In genomic region chr11:64284962-64285884, GRCh38 we compare ENCODE assay signal across 8 cellular contexts. TPM values are rescaled to one million over a fixed set of nuclear protein-coding genes. Genes with fewer than 3 reads are reported as not detected.
DNase-seq lines count a peak whose midpoint lies in the region; ATAC-seq and TF ChIP-seq lines count a peak whose summit lies in the region.

A gene with protein sequence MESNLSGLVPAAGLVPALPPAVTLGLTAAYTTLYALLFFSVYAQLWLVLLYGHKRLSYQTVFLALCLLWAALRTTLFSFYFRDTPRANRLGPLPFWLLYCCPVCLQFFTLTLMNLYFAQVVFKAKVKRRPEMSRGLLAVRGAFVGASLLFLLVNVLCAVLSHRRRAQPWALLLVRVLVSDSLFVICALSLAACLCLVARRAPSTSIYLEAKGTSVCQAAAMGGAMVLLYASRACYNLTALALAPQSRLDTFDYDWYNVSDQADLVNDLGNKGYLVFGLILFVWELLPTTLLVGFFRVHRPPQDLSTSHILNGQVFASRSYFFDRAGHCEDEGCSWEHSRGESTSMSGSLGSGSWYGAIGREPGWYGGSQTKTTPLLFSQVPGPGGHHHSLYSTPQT (plus strand): TSS chr11:64285848. CDS start chr11:64286525, 677 bp downstream.

- TF ChIP-seq RAD21 in liver (IDR thresholded peaks at IDR 0.05) = no peak

- peak within 1 kb of the TSS; percentile 81 to 83 for H3K9ac ChIP-seq in liver (ENCODE audit: low read depth in 1 of 2, low read length in 2 of 2)

- DNase-seq in AG10803 (ENCODE audit: low read depth) = peak; percentile 58
- DNase-seq in NCI-H510A treated with DMSO at 0.1 percent for 48 hours (lab: John Stamatoyannopoulos, UW) = peak; percentile 72
- DNase-seq in activated CD4-positive, alpha-beta T cell treated with anti-CD3 and anti-CD28 coated beads, Interleukin-2, amount 50 U/mL, for 4 hours = peak; percentile 87 to 90
- peak; percentile 76 for DNase-seq in dermis blood vessel endothelial cell
- DNase-seq in stimulated activated CD4-positive, alpha-beta T cell treated with anti-CD3 and anti-CD28 coated beads, Interleukin-4, amount 100 ng/mL, for 24 hours = peak; percentile 88

- peaks cover 2 to 32% (median 23%) of the 10 kb centered on the region in 4 donors for H3K4me1 ChIP-seq in liver (ENCODE audit: control insufficient read depth in 4 of 4, insufficient read depth in 4 of 4, low read length in 3 of 4)

- under 1% methylated on average over 102 of the region's 102 CpGs for WGBS in liver

- no peaks in the 10 kb centered on the region for H3K9me3 ChIP-seq in liver (ENCODE audit: control insufficient read depth in 4 of 4, low read length in 3 of 4)

- ATAC-seq in GM19035 (IDR thresholded peaks at IDR 0.05; ENCODE audit: unreplicated experiment) (peak; percentile 59), HG03280 (IDR thresholded peaks at IDR 0.05; ENCODE audit: unreplicated experiment) (peak; percentile 64)

- H3K27ac ChIP-seq in liver (ENCODE audit: low read depth in 1 of 2, low read length in 2 of 2) = peak within 1 kb of the TSS; percentile 94 to 99

- peaks cover 0 to 4% (median 0%) of the 10 kb centered on the region in 4 donors for H3K36me3 ChIP-seq in liver (ENCODE audit: control insufficient read depth in 4 of 4, insufficient read depth in 3 of 4, low read depth in 1 of 4, low read length in 3 of 4)

- H3K4me3 ChIP-seq in AG10803 (ENCODE audit: low read length) (peak within 1 kb of the TSS; percentile 89), liver (ENCODE audit: low read depth in 1 of 3, low read length in 3 of 3) (peak within 1 kb of the TSS; percentile 69 to 87 (median 87))

- H3K27me3 ChIP-seq in liver (ENCODE audit: control insufficient read depth in 4 of 4, insufficient read depth in 4 of 4, low read length in 3 of 4) = no peaks in the 10 kb centered on the region

- TF ChIP-seq CTCF in AG10803 (conservative IDR thresholded peaks at IDR 0.05; ENCODE audit: low read length) (no peak), liver (IDR thresholded peaks at IDR 0.05; ENCODE audit: low read depth, low read length, missing input control) (no peak)

TF ChIP-seq in liver, 16 proteins besides CTCF, POLR2A, EP300 and RAD21:
- TF ChIP-seq YY1 (IDR thresholded peaks at IDR 0.05) (peak; percentile 97), SP1 (IDR thresholded peaks at IDR 0.05) (no peak), GABPA (IDR thresholded peaks at IDR 0.05 in 1 of 2, conservative IDR thresholded peaks at IDR 0.05 in 1 of 2) (peak in 1 of 2 donors; percentile 41), EGR1 (IDR thresholded peaks at IDR 0.05; ENCODE audit: low read depth in 2 of 2) (peak; percentile 98 to 100), TAF1 (conservative IDR thresholded peaks at IDR 0.05) (no peak), ZBTB33 (IDR thresholded peaks at IDR 0.05) (no peak), RXRA (IDR thresholded peaks at IDR 0.05) (no peak)
TF ChIP-seq in liver: peak in this region for 3.

RNA-seq across cellular contexts. Expression of the gene that starts here (rescaled TPM):
- total RNA-seq in dermis blood vessel endothelial cell = 11.5 and 12.1 TPM in 2 replicates
- total RNA-seq in liver = 10 to 100 TPM in 1 of 2 donors, 1 to 10 TPM in 1; 6.9 to 11.0 TPM
- polyA plus RNA-seq in liver = 10 to 100 TPM in 1 of 2 donors, 1 to 10 TPM in 1; 6.7 to 22.2 TPM

Comparison
In these comparisons a context has a peak if more than half of its experiments do, and no peak if none do; other contexts are left out.
1. Peak in every context shown above with its lines: DNase-seq, ATAC-seq, H3K4me3 ChIP-seq and H3K27ac ChIP-seq.